In genomic region chr12:111068281-111068680, GRCh38 we compare ENCODE assay signal across 12 cellular contexts. TPM values are rescaled to one million over a fixed set of nuclear protein-coding genes. Genes with fewer than 3 reads are reported as not detected.
DNase-seq lines count a peak whose midpoint lies in the region; ATAC-seq lines count a peak whose summit lies in the region.
"Had no signal": no experiment of that assay in that cellular context is flagged by ENCODE, and none has a peak within 500 bp of the region (broad histone marks: within the 10 kb centered on the region; RNA-seq: fewer than 3 reads in every experiment).

No MANE protein-coding gene starts in this region.

- H3K27ac Mint-ChIP-seq in activated naive CD4-positive, alpha-beta T cell treated with anti-CD3 and anti-CD28 coated beads, Interleukin-2, amount 10 ng/mL, durations not matched to agents 7 days and 5 days: peak overlapping the region; percentile 78
- H3K27ac Mint-ChIP-seq: dendritic cell treated with granulocyte-macrophage colony-stimulating factor and Interleukin-4, amounts not matched to agents 40 ng/mL and 50 ng/mL, for 4 days had no signal

- peaks cover 31% of the 10 kb centered on the region for H3K4me1 Mint-ChIP-seq in activated naive CD4-positive, alpha-beta T cell treated with anti-CD3 and anti-CD28 coated beads, Interleukin-2, amount 10 ng/mL, durations not matched to agents 7 days and 5 days

- CTCF ChIA-PET in activated naive CD4-positive, alpha-beta T cell treated with anti-CD3 and anti-CD28 coated beads, Interleukin-2, amount 10 ng/mL, durations not matched to agents 7 days and 5 days (lab: Charles Lee): interaction anchor here (1.4 kb wide), 1 partner anchor 44 kb away, joined by 3 read pairs; no protein-coding TSS in a partner anchor

- peak in 2 of 3 experiments; percentile 78 to 80 for DNase-seq in NCI-H1417 (lab: John Stamatoyannopoulos, UW)
- no peak for DNase-seq in NCI-H1417 treated with DMSO at 0.1 percent for 48 hours (lab: John Stamatoyannopoulos, UW)
- peak; percentile 73 for DNase-seq in NCI-H69 (lab: John Stamatoyannopoulos, UW)
- DNase-seq in activated naive CD4-positive, alpha-beta T cell treated with anti-CD3 and anti-CD28 coated beads, Interleukin-2, amount 10 ng/mL, durations not matched to agents 7 days and 5 days: peak; percentile 65
- peak; percentile 49 for DNase-seq in posterior vena cava (ENCODE audit: low spot score)
- no peak for DNase-seq in NCI-H526 treated with DMSO at 0.1 percent for 48 hours (lab: John Stamatoyannopoulos, UW)
- DNase-seq in H4 (ENCODE audit: low spot score): no peak
- DNase-seq: NCI-H524 treated with DMSO at 0.1 percent for 48 hours had no signal

- H3K36me3 Mint-ChIP-seq in activated naive CD4-positive, alpha-beta T cell treated with anti-CD3 and anti-CD28 coated beads, Interleukin-2, amount 10 ng/mL, durations not matched to agents 7 days and 5 days: no peaks in the 10 kb centered on the region

- peak overlapping the region; percentile 39 for H3K4me3 Mint-ChIP-seq in activated naive CD4-positive, alpha-beta T cell treated with anti-CD3 and anti-CD28 coated beads, Interleukin-2, amount 10 ng/mL, durations not matched to agents 7 days and 5 days
- H3K4me3 Mint-ChIP-seq: dendritic cell treated with granulocyte-macrophage colony-stimulating factor and Interleukin-4, amounts not matched to agents 40 ng/mL and 50 ng/mL, for 4 days had no signal

- H3K9me3 Mint-ChIP-seq in activated naive CD4-positive, alpha-beta T cell treated with anti-CD3 and anti-CD28 coated beads, Interleukin-2, amount 10 ng/mL, durations not matched to agents 7 days and 5 days: peaks cover 2% of the 10 kb centered on the region

- intact Hi-C loops in posterior vena cava (cut with DNase I): no loop called here

- peaks cover 10% of the 10 kb centered on the region for H3K27me3 Mint-ChIP-seq in activated naive CD4-positive, alpha-beta T cell treated with anti-CD3 and anti-CD28 coated beads, Interleukin-2, amount 10 ng/mL, durations not matched to agents 7 days and 5 days

- ATAC-seq in GM18873 (IDR thresholded peaks at IDR 0.05; ENCODE audit: low FRiP score, unreplicated experiment): no peak

RNA-seq across cellular contexts. Expression of gene CUX2, which starts 34.3 kb away (rescaled TPM):
- under 1 TPM in 1 of 2 donors, not detected in 1; 0.09 TPM for total RNA-seq in posterior vena cava
- 0.15 TPM in 1 of 2 replicates, not detected in the other for total RNA-seq in H4 (2014; rRNA removed; shearing (Covaris generic))
- total RNA-seq: fibroblast of villous mesenchyme, renal cortical epithelial cell had no signal

Comparison
In these comparisons a context has a peak if more than half of its experiments do, and no peak if none do; other contexts are left out.
1. DNase-seq: peak in NCI-H1417 (2 of 3), NCI-H69 (single experiment), activated naive CD4-positive, alpha-beta T cell treated with anti-CD3 and anti-CD28 coated beads, Interleukin-2, amount 10 ng/mL, durations not matched to agents 7 days and 5 days (single experiment) and posterior vena cava (single experiment); none in NCI-H1417 treated with DMSO at 0.1 percent for 48 hours (single experiment), NCI-H526 treated with DMSO at 0.1 percent for 48 hours (single experiment) and H4 (single experiment).